ENCODE assay signal across 1 cellular context in the genomic region with DNA sequence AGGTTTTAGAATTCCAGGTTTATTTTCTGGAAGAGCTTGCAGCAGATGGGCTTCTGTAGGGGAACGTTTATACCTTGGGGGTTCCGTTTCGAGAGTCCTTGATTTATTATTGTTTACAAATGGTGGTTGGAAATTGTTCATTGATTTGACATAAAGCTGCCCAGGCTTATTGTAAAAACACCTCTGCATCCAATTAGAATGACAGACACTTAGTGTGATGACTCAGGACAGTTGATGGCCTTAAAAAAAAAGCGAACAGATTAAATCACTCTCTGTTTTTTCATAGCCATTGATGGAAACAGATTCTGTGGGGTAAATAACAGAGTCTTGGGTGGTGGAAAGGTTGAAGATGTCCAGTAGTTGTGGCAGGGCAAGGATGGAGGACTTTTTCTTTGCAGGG.
TF ChIP-seq lines count a peak whose summit lies in the region.

No MANE protein-coding gene starts in this region.

TF ChIP-seq in A549, 52 proteins besides CTCF, POLR2A, EP300 and RAD21 (continued from another document):
- TF ChIP-seq FOSL2 (IDR thresholded peaks at IDR 0.05), result no peak
- TF ChIP-seq FOSL2 (CRISPR knock-in tag; IDR thresholded peaks at IDR 0.05), result no peak
- TF ChIP-seq, protein P1, sequence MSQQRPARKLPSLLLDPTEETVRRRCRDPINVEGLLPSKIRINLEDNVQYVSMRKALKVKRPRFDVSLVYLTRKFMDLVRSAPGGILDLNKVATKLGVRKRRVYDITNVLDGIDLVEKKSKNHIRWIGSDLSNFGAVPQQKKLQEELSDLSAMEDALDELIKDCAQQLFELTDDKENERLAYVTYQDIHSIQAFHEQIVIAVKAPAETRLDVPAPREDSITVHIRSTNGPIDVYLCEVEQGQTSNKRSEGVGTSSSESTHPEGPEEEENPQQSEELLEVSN (IDR thresholded peaks at IDR 0.05; ENCODE audit: borderline replicate concordance, low read depth), result no peak
- TF ChIP-seq FOSB (CRISPR knock-in tag; IDR thresholded peaks at IDR 0.05), result no peak
- TF ChIP-seq RFX5 (IDR thresholded peaks at IDR 0.05), result no peak
- TF ChIP-seq NFE2L2 (conservative IDR thresholded peaks at IDR 0.05; ENCODE audit: low read length), result no peak
- TF ChIP-seq KDM5A (IDR thresholded peaks at IDR 0.05), result no peak
- TF ChIP-seq CHD4 (IDR thresholded peaks at IDR 0.05; ENCODE audit: borderline replicate concordance), result no peak
- TF ChIP-seq RARB (CRISPR knock-in tag; IDR thresholded peaks at IDR 0.05), result no peak
- TF ChIP-seq HOXA7 (CRISPR knock-in tag; IDR thresholded peaks at IDR 0.05), result no peak
- TF ChIP-seq TFCP2L1 (CRISPR knock-in tag; IDR thresholded peaks at IDR 0.05), result no peak
- TF ChIP-seq, protein P2, sequence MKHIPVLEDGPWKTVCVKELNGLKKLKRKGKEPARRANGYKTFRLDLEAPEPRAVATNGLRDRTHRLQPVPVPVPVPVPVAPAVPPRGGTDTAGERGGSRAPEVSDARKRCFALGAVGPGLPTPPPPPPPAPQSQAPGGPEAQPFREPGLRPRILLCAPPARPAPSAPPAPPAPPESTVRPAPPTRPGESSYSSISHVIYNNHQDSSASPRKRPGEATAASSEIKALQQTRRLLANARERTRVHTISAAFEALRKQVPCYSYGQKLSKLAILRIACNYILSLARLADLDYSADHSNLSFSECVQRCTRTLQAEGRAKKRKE (CRISPR knock-in tag; IDR thresholded peaks at IDR 0.05; ENCODE audit: low read depth), result no peak
- TF ChIP-seq, protein P3, sequence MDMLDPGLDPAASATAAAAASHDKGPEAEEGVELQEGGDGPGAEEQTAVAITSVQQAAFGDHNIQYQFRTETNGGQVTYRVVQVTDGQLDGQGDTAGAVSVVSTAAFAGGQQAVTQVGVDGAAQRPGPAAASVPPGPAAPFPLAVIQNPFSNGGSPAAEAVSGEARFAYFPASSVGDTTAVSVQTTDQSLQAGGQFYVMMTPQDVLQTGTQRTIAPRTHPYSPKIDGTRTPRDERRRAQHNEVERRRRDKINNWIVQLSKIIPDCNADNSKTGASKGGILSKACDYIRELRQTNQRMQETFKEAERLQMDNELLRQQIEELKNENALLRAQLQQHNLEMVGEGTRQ (IDR thresholded peaks at IDR 0.05), result no peak
- TF ChIP-seq ESRRA (IDR thresholded peaks at IDR 0.05; ENCODE audit: borderline replicate concordance, low read length), result no peak
- TF ChIP-seq ZFP36 (IDR thresholded peaks at IDR 0.05; ENCODE audit: borderline replicate concordance, partially characterized antibody), result no peak
TF ChIP-seq in A549: peak in this region for 0.
